In genomic region chr2:17759805-17760204, GRCh38 we compare ENCODE assay signal across 30 cellular contexts. TPM values are rescaled to one million over a fixed set of nuclear protein-coding genes. Genes with fewer than 3 reads are reported as not detected.
DNase-seq lines count a peak whose midpoint lies in the region; ATAC-seq, FAIRE-seq and TF ChIP-seq lines count a peak whose summit lies in the region.
"Had no signal": no experiment of that assay in that cellular context is flagged by ENCODE, and none has a peak within 500 bp of the region (broad histone marks: within the 10 kb centered on the region; RNA-seq: fewer than 3 reads in every experiment).

No MANE protein-coding gene starts in this region.

- no peaks in the 10 kb centered on the region for H3K79me1 ChIP-seq in H1 (ENCODE audit: low read depth, low read length)

- H3K36me3 Mint-ChIP-seq in activated naive CD4-positive, alpha-beta T cell treated with anti-CD3 and anti-CD28 coated beads, Interleukin-2, amount 50 U/mL, for 72 hours: peaks cover 4 to 10% of the 10 kb centered on the region in 2 donors

- H3K9me3 ChIP-seq in H1 (ENCODE audit: insufficient read depth in 2 of 2, low read depth in 1 of 2, low read length in 1 of 2) (no peaks in the 10 kb centered on the region), smooth muscle cell (replicated peaks; ENCODE audit: low read depth) (no peaks in the 10 kb centered on the region), osteoblast (ENCODE audit: low read depth, low read length) (no peaks in the 10 kb centered on the region)
- H3K9me3 ChIP-seq: sigmoid colon, thoracic aorta had no signal

- no peak overlapping the region for H3K4me3 ChIP-seq in H1 (ENCODE audit: extremely low read depth in 1 of 4, insufficient read depth in 2 of 4, low read depth in 3 of 4, low read length in 4 of 4)
- H3K4me3 ChIP-seq in smooth muscle cell: no peak overlapping the region
- H3K4me3 ChIP-seq in osteoblast (ENCODE audit: insufficient read depth, low read length): no peak overlapping the region
- H3K4me3 ChIP-seq: GM23338, sigmoid colon, thoracic aorta had no signal

- TF ChIP-seq CTCF in H1 (IDR thresholded peaks at IDR 0.05; ENCODE audit: control extremely low read depth in 1 of 3, insufficient read depth in 1 of 3, low read depth in 1 of 3, low read length in 3 of 3): no peak
- no peak for TF ChIP-seq CTCF in smooth muscle cell (IDR thresholded peaks at IDR 0.05; ENCODE audit: borderline replicate concordance, insufficient read depth, poor library complexity, severe bottlenecking)
- TF ChIP-seq CTCF in osteoblast (IDR thresholded peaks at IDR 0.05; ENCODE audit: extremely low read depth, low read depth, low read length): no peak

- H3F3A ChIP-seq in smooth muscle cell (ENCODE audit: low read depth): no peaks in the 10 kb centered on the region

- CTCF ChIA-PET in H1 (lab: Charles Lee; ENCODE audit: partially characterized antibody): no interaction called here

- H3K27me3 ChIP-seq in H1 (replicated peaks in 1 of 4; ENCODE audit: control insufficient read depth in 3 of 4, extremely low read depth in 1 of 4, insufficient read depth in 3 of 4, low read length in 3 of 4): no peaks in the 10 kb centered on the region
- no peaks in the 10 kb centered on the region for H3K27me3 ChIP-seq in smooth muscle cell (ENCODE audit: low read depth)
- no peaks in the 10 kb centered on the region for H3K27me3 ChIP-seq in osteoblast (ENCODE audit: insufficient read depth, low read length)
- H3K27me3 ChIP-seq: sigmoid colon had no signal

- no peak overlapping the region for H3K18ac ChIP-seq in H1 (ENCODE audit: extremely low read depth, low read length)

- POLR2A ChIA-PET in H1 (lab: Charles Lee; ENCODE audit: partially characterized antibody): no interaction called here

- no peak overlapping the region for H3K56ac ChIP-seq in H1 (replicated peaks; ENCODE audit: insufficient read length, low read depth, low read length)

- H3K4me2 ChIP-seq in H1 (ENCODE audit: insufficient read depth in 1 of 2, low read depth in 2 of 2, low read length in 2 of 2): no peak overlapping the region
- no peak overlapping the region for H3K4me2 ChIP-seq in smooth muscle cell
- no peak overlapping the region for H3K4me2 ChIP-seq in osteoblast (ENCODE audit: insufficient read depth, low read length)
- H3K4me2 ChIP-seq: GM23338 had no signal

- H3K4me1 ChIP-seq in H1 (replicated peaks in 1 of 4; ENCODE audit: control insufficient read depth in 3 of 4, insufficient read depth in 4 of 4, low read length in 3 of 4): no peaks in the 10 kb centered on the region
- peaks cover 14% of the 10 kb centered on the region for H3K4me1 ChIP-seq in smooth muscle cell (ENCODE audit: low read depth)
- H3K4me1 ChIP-seq in osteoblast (ENCODE audit: insufficient read depth, low read length): peaks cover 24% of the 10 kb centered on the region
- H3K4me1 ChIP-seq: parathyroid adenoma had no signal

- no peak overlapping the region for H4K5ac ChIP-seq in H1 (ENCODE audit: insufficient read length, low read depth, low read length)

- no peak overlapping the region for H3K4ac ChIP-seq in H1 (replicated peaks; ENCODE audit: insufficient read length, low read depth, low read length)

- no peak overlapping the region for H2BK12ac ChIP-seq in H1 (ENCODE audit: low read depth, low read length)

- H2AK5ac ChIP-seq in H1 (ENCODE audit: low read depth, low read length): no peak overlapping the region

- H3K14ac ChIP-seq in H1 (ENCODE audit: insufficient read length): no peak overlapping the region

- no peak for TF ChIP-seq POLR2A in H1 (IDR thresholded peaks at IDR 0.05; ENCODE audit: control extremely low read depth in 1 of 2, low read depth in 2 of 2, low read length in 2 of 2)

- no peak overlapping the region for H3K23ac ChIP-seq in H1 (ENCODE audit: insufficient read length)

- H2AFZ ChIP-seq in H1 (ENCODE audit: low read length) (no peak overlapping the region), smooth muscle cell (ENCODE audit: low read depth) (no peak overlapping the region), osteoblast (ENCODE audit: low read length) (no peak overlapping the region)
- H2AFZ ChIP-seq: GM23338, parathyroid adenoma had no signal

- H3K27ac Mint-ChIP-seq in activated naive CD4-positive, alpha-beta T cell treated with anti-CD3 and anti-CD28 coated beads, Interleukin-2, amount 50 U/mL, for 72 hours: no peak overlapping the region
- H3K27ac Mint-ChIP-seq: activated B cell treated with CpG ODN at 0.5 μM for 24 hours; activated CD8-positive, alpha-beta T cell treated with anti-CD3 and anti-CD28 coated beads for 36 hours; activated naive CD4-positive, alpha-beta T cell treated with anti-CD3 and anti-CD28 coated beads for 36 hours; activated T-cell treated with anti-CD3 and anti-CD28 coated beads, Interleukin-2, amount 50 U/mL, for 24 hours; GM23338; nephron; stimulated activated naive B cell treated with anti-CD40 and anti-IgM and Interleukin-4, amounts not matched to agents 10 μg/mL and 1 μg/mL and 100 μg/mL, for 72 hours; T-helper 2 cell treated with Interferon-gamma antibody and Interleukin-4, amounts not matched to agents 5 μg/mL and 100 μg/mL, for 36 hours had no signal

- no peaks in the 10 kb centered on the region for H3K9me3 Mint-ChIP-seq in activated naive CD4-positive, alpha-beta T cell treated with anti-CD3 and anti-CD28 coated beads, Interleukin-2, amount 50 U/mL, for 72 hours
- H3K9me3 Mint-ChIP-seq: activated B cell treated with CpG ODN at 0.5 μM for 24 hours; activated CD8-positive, alpha-beta T cell treated with anti-CD3 and anti-CD28 coated beads for 36 hours; activated naive CD4-positive, alpha-beta T cell treated with anti-CD3 and anti-CD28 coated beads for 36 hours; activated T-cell treated with anti-CD3 and anti-CD28 coated beads, Interleukin-2, amount 50 U/mL, for 24 hours; GM23338; nephron; stimulated activated naive B cell treated with anti-CD40 and anti-IgM and Interleukin-4, amounts not matched to agents 10 μg/mL and 1 μg/mL and 100 μg/mL, for 72 hours; T-helper 2 cell treated with Interferon-gamma antibody and Interleukin-4, amounts not matched to agents 5 μg/mL and 100 μg/mL, for 36 hours had no signal

- H3K9ac ChIP-seq in H1 (replicated peaks in 1 of 4; ENCODE audit: extremely low read depth in 1 of 4, low read depth in 3 of 4, low read length in 3 of 4): no peak overlapping the region
- H3K9ac ChIP-seq in smooth muscle cell (ENCODE audit: low read depth): no peak overlapping the region
- H3K9ac ChIP-seq: parathyroid adenoma had no signal

- no peak for TF ChIP-seq RAD21 in H1 (IDR thresholded peaks at IDR 0.05 in 1 of 2, conservative IDR thresholded peaks at IDR 0.05 in 1 of 2; ENCODE audit: low read depth in 2 of 2, low read length in 2 of 2)

- FAIRE-seq in H1 (lab: Jason Lieb, UNC): no peak
- FAIRE-seq: RCC 7860 had no signal

- H2BK120ac ChIP-seq in H1 (replicated peaks; ENCODE audit: low read depth, low read length): no peak overlapping the region

- no peak for TF ChIP-seq EP300 in H1 (IDR thresholded peaks at IDR 0.05; ENCODE audit: borderline replicate concordance in 1 of 2, low read depth in 2 of 2, low read length in 2 of 2)

- DNase-seq in GM03348 (ENCODE audit: low spot score): peak; percentile 14
- DNase-seq in NOMO-1 (lab: John Stamatoyannopoulos, UW; ENCODE audit: unreplicated experiment in 2 of 2): peak; percentile 28 to 65
- no peak for DNase-seq in H1 (ENCODE audit: low read depth in 1 of 2, low spot score in 2 of 2)
- peak; percentile 22 for DNase-seq in myocyte (ENCODE audit: low read depth)
- DNase-seq in activated naive CD4-positive, alpha-beta T cell treated with anti-CD3 and anti-CD28 coated beads, Interleukin-2, amount 50 U/mL, for 72 hours (ENCODE audit: low spot score in 2 of 2): no peak
- DNase-seq in smooth muscle cell (lab: John Stamatoyannopoulos, UW; ENCODE audit: unreplicated experiment): no peak
- DNase-seq in osteoblast (ENCODE audit: insufficient read length, low spot score, missing footprints): no peak
- DNase-seq: activated B cell treated with CpG ODN at 0.5 μM for 24 hours; activated CD8-positive, alpha-beta T cell treated with anti-CD3 and anti-CD28 coated beads for 36 hours; activated naive CD4-positive, alpha-beta T cell treated with anti-CD3 and anti-CD28 coated beads for 36 hours; activated T-cell treated with anti-CD3 and anti-CD28 coated beads, Interleukin-2, amount 50 U/mL, for 24 hours; aorta; cerebellar nuclear complex; COR-L47; DMS79 treated with DMSO at 0.1 percent for 48 hours; effector CD4-positive, alpha-beta T cell; glutamatergic neuron; Kasumi-1; left colon; NCI-H1417 treated with DMSO at 0.1 percent for 48 hours; NCI-H748 treated with DMSO at 0.1 percent for 48 hours; sigmoid colon; stimulated activated naive B cell treated with anti-CD40 and anti-IgM and Interleukin-4, amounts not matched to agents 10 μg/mL and 1 μg/mL and 100 μg/mL, for 72 hours had no signal

- H3K79me2 ChIP-seq in H1 (ENCODE audit: control insufficient read depth in 1 of 2, insufficient read depth in 2 of 2, low read length in 2 of 2): peaks cover 1 to 56% of the 10 kb centered on the region in 2 experiments; a peak in 3 of 4 replicates
- H3K79me2 ChIP-seq in smooth muscle cell (ENCODE audit: low read depth): peaks cover 42% of the 10 kb centered on the region
- H3K79me2 ChIP-seq in osteoblast (ENCODE audit: insufficient read depth, low read length): peaks cover 57% of the 10 kb centered on the region

- H2BK5ac ChIP-seq in H1 (ENCODE audit: low read depth, low read length): no peak overlapping the region

- no peak overlapping the region for H3K27ac ChIP-seq in H1 (ENCODE audit: low read depth, low read length)
- no peak overlapping the region for H3K27ac ChIP-seq in smooth muscle cell (ENCODE audit: low read depth)
- H3K27ac ChIP-seq in osteoblast (ENCODE audit: low read depth, low read length): no peak overlapping the region
- H3K27ac ChIP-seq: parathyroid adenoma, sigmoid colon, thoracic aorta had no signal

- H4K91ac ChIP-seq in H1 (replicated peaks; ENCODE audit: insufficient read length, low read length): no peak overlapping the region

- H2BK15ac ChIP-seq in H1 (ENCODE audit: low read length): no peak overlapping the region

- H4K20me1 ChIP-seq in H1 (replicated peaks in 1 of 2; ENCODE audit: control insufficient read depth in 1 of 2, insufficient read depth in 2 of 2, low read length in 2 of 2) (peaks cover 0 to under 1% of the 10 kb centered on the region in 2 experiments), smooth muscle cell (ENCODE audit: low read depth) (peaks cover under 1% of the 10 kb centered on the region), osteoblast (ENCODE audit: insufficient read depth, low read length) (no peaks in the 10 kb centered on the region)

- ATAC-seq in activated naive CD4-positive, alpha-beta T cell treated with anti-CD3 and anti-CD28 coated beads, Interleukin-2, amount 50 U/mL, for 72 hours: no peak
- ATAC-seq: activated CD8-positive, alpha-beta T cell treated with anti-CD3 and anti-CD28 coated beads for 36 hours; GM23338; left colon; stimulated activated naive B cell treated with anti-CD40 and anti-IgM and Interleukin-4, amounts not matched to agents 10 μg/mL and 1 μg/mL and 100 μg/mL, for 72 hours had no signal

- no peak overlapping the region for H2BK20ac ChIP-seq in H1 (ENCODE audit: low read length)

- no peak overlapping the region for H4K8ac ChIP-seq in H1 (ENCODE audit: extremely low read depth, insufficient read depth, low read length)

- H3K36me3 ChIP-seq in H1 (ENCODE audit: control insufficient read depth in 2 of 4, insufficient read depth in 4 of 4, low read length in 3 of 4): peaks cover 0 to 26% (median 9%) of the 10 kb centered on the region in 4 experiments; a peak in 5 of 8 replicates
- H3K36me3 ChIP-seq in smooth muscle cell (ENCODE audit: low read depth): no peaks in the 10 kb centered on the region
- H3K36me3 ChIP-seq in osteoblast (ENCODE audit: insufficient read depth, low read length): peaks cover 2% of the 10 kb centered on the region
- H3K36me3 ChIP-seq: sigmoid colon, thoracic aorta had no signal

- peaks cover under 1% of the 10 kb centered on the region; the same call in 1 of the 2 replicates for H3K23me2 ChIP-seq in H1 (ENCODE audit: low read depth, low read length)

- WGBS in H1 (ENCODE audit: extremely low coverage in 1 of 2, insufficient coverage in 1 of 2, insufficient read length in 1 of 2, insufficient replicate concordance in 2 of 2, low coverage in 1 of 2, low lambda C conversion rate in 2 of 2, missing lambda C conversion rate in 1 of 2), 2 experiments: 97% methylated on average over 2 of the region's 2 CpGs; no CpG with 5 or more reads in 1 of the 2 experiments
- 95% methylated on average over 2 of the region's 2 CpGs for whole genome bisulfite sequencing in smooth muscle cell (ENCODE audit: low lambda C conversion rate)

RNA-seq across cellular contexts. Expression of gene GEN1, which starts 5.9 kb away (rescaled TPM):
- 19.2 and 20.5 TPM in 2 replicates for total RNA-seq in H1 (2021; fragmentation: NEBNext Ultra II Directional; extraction: Animal tissue kit (Norgen Biotek cat#: 25700))
- polyA plus RNA-seq in H1 (2011; rRNA removed) (6.6 and 6.9 TPM in 2 replicates), smooth muscle cell (1.1 and 2.2 TPM in 2 replicates)
- polyA plus RNA-seq in H1 (2011; cell fraction: cytosol; rRNA removed): 8.4 TPM
- polyA plus RNA-seq in H1 (2011; cell fraction: nucleus; rRNA removed): 13.6 TPM
- 5.2 to 13.9 TPM (median 10.2 TPM) in 4 replicates for polyA plus RNA-seq in H1 (2012, experiment 1 of 2)
- polyA plus RNA-seq in H1 (2012, experiment 2 of 2): 0.35 TPM
- polyA plus RNA-seq in H1 (2013, experiment 1 of 2): 14.7 TPM
- 11.1 TPM for polyA plus RNA-seq in H1 (2013, experiment 2 of 2)
- polyA minus RNA-seq in H1 (2011; rRNA and poly(A)+ RNA removed): 27.9 and 31.8 TPM in 2 replicates
- polyA minus RNA-seq in H1 (2011; cell fraction: cytosol; rRNA and poly(A)+ RNA removed): 17.5 TPM
- polyA minus RNA-seq in H1 (2011; cell fraction: nucleus; rRNA and poly(A)+ RNA removed): 76.8 TPM
- total RNA-seq in myocyte (10.4 and 11.3 TPM in 2 replicates), smooth muscle cell (6.7 and 8.2 TPM in 2 replicates), osteoblast (8.3 and 12.4 TPM in 2 replicates)
- 2.3 TPM for polyA plus RNA-seq in myocyte (2012)
- total RNA-seq in activated naive CD4-positive, alpha-beta T cell treated with anti-CD3 and anti-CD28 coated beads, Interleukin-2, amount 50 U/mL, for 72 hours: 10 to 100 TPM; 17.9 to 31.5 TPM

RNA-seq across cellular contexts. Expression of gene SMC6, which starts 6.2 kb away (rescaled TPM):
- total RNA-seq in H1 (2021; fragmentation: NEBNext Ultra II Directional; extraction: Animal tissue kit (Norgen Biotek cat#: 25700)): 48.5 and 49.5 TPM in 2 replicates
- polyA plus RNA-seq in H1 (2011; rRNA removed) (6.1 and 9.7 TPM in 2 replicates), smooth muscle cell (11.2 and 14.7 TPM in 2 replicates)
- 15.9 TPM for polyA plus RNA-seq in H1 (2011; cell fraction: cytosol; rRNA removed)
- 9.8 TPM for polyA plus RNA-seq in H1 (2011; cell fraction: nucleus; rRNA removed)
- polyA plus RNA-seq in H1 (2012, experiment 1 of 2): 18.0 to 40.3 TPM (median 23.6 TPM) in 4 replicates
- 1.8 TPM for polyA plus RNA-seq in H1 (2012, experiment 2 of 2)
- polyA plus RNA-seq in H1 (2013, experiment 1 of 2): 42.8 TPM
- polyA plus RNA-seq in H1 (2013, experiment 2 of 2): 41.5 TPM
- 23.8 and 28.6 TPM in 2 replicates for polyA minus RNA-seq in H1 (2011; rRNA and poly(A)+ RNA removed)
- polyA minus RNA-seq in H1 (2011; cell fraction: cytosol; rRNA and poly(A)+ RNA removed): 12.0 TPM
- 65.5 TPM for polyA minus RNA-seq in H1 (2011; cell fraction: nucleus; rRNA and poly(A)+ RNA removed)
- total RNA-seq in myocyte (28.9 and 32.6 TPM in 2 replicates), smooth muscle cell (18.1 and 27.2 TPM in 2 replicates), osteoblast (22.4 and 25.3 TPM in 2 replicates)
- polyA plus RNA-seq in myocyte (2012): 8.4 TPM
- 10 to 100 TPM; 24.8 to 26.4 TPM for total RNA-seq in activated naive CD4-positive, alpha-beta T cell treated with anti-CD3 and anti-CD28 coated beads, Interleukin-2, amount 50 U/mL, for 72 hours

RNA-seq across cellular contexts. Expression of gene MSGN1, which starts 56.5 kb away (rescaled TPM):
- total RNA-seq in H1 (2021; fragmentation: NEBNext Ultra II Directional; extraction: Animal tissue kit (Norgen Biotek cat#: 25700)): not detected in 2 replicates
- polyA plus RNA-seq in H1 (2011; rRNA removed) (not detected in 2 replicates), smooth muscle cell (0.56 TPM in 1 of 2 replicates, not detected in the other)
- not detected for polyA plus RNA-seq in H1 (2011; cell fraction: cytosol; rRNA removed)
- polyA plus RNA-seq in H1 (2011; cell fraction: nucleus; rRNA removed): not detected
- not detected in 4 replicates for polyA plus RNA-seq in H1 (2012, experiment 1 of 2)
- not detected for polyA plus RNA-seq in H1 (2012, experiment 2 of 2)
- not detected for polyA plus RNA-seq in H1 (2013, experiment 1 of 2)
- polyA plus RNA-seq in H1 (2013, experiment 2 of 2): not detected
- not detected in 2 replicates for polyA minus RNA-seq in H1 (2011; rRNA and poly(A)+ RNA removed)
- polyA minus RNA-seq in H1 (2011; cell fraction: cytosol; rRNA and poly(A)+ RNA removed): not detected
- not detected for polyA minus RNA-seq in H1 (2011; cell fraction: nucleus; rRNA and poly(A)+ RNA removed)
- total RNA-seq in myocyte (not detected in 2 replicates), smooth muscle cell (not detected in 2 replicates), osteoblast (not detected in 2 replicates)
- not detected for polyA plus RNA-seq in myocyte (2012)
- total RNA-seq in activated naive CD4-positive, alpha-beta T cell treated with anti-CD3 and anti-CD28 coated beads, Interleukin-2, amount 50 U/mL, for 72 hours: not detected
- total RNA-seq: activated CD8-positive, alpha-beta T cell treated with anti-CD3 and anti-CD28 coated beads for 36 hours; activated naive CD4-positive, alpha-beta T cell treated with anti-CD3 and anti-CD28 coated beads for 36 hours; aorta; GM23338; HT1080; left colon; sigmoid colon; thoracic aorta had no signal
- polyA plus RNA-seq: aorta, GM23338 had no signal

Comparison
In these comparisons a context has a peak if more than half of its experiments do, and no peak if none do; other contexts are left out.
1. DNase-seq: peak in GM03348 (single experiment), NOMO-1 (2 of 2) and myocyte (single experiment); none in H1 (0 of 2), activated naive CD4-positive, alpha-beta T cell treated with anti-CD3 and anti-CD28 coated beads, Interleukin-2, amount 50 U/mL, for 72 hours (0 of 2), smooth muscle cell (single experiment) and osteoblast (single experiment).